18 cellular contexts compared by ENCODE assay signal in the genomic region with DNA sequence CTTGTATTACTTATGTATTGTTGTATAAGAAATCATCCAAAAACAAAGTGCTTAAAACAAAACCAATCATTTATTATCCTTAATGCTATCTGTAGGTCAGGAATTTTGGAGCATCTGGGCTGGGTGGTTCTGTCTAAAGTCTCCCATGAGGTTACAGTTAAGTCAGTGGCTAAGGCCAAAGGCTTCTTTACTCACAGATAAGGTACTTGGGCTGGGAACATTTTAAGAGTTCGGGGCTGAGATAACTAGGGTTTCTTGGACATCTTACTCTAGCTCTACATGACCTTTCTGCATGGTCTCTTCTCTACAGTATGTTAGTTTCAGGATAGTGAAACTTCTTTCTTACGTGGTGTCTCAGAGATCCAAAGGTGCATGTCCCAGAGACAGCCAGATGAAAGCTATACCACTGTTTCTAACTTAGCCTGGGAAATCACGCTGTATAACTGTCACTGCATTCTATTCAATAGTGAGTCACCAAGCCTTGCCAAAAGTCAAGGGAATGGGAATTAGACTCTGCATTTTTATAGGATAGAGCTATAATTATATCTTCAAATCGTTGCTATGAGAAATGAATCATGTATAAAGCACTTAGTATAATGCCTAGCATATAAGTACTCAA. TPM values are rescaled to one million over a fixed set of nuclear protein-coding genes. Genes with fewer than 3 reads are reported as not detected.
DNase-seq lines count a peak whose midpoint lies in the region; ATAC-seq and TF ChIP-seq lines count a peak whose summit lies in the region.
"Had no signal": no experiment of that assay in that cellular context is flagged by ENCODE, and none has a peak within 500 bp of the region (broad histone marks: within the 10 kb centered on the region; RNA-seq: fewer than 3 reads in every experiment).

No MANE protein-coding gene starts in this region.

- no peaks in the 10 kb centered on the region for H3K4me1 ChIP-seq in right atrium auricular region

- no peak overlapping the region for H3K27ac ChIP-seq in right atrium auricular region

- intact Hi-C loops in Right ventricle myocardium superior (cut with DNase I): no loop called here

- no peaks in the 10 kb centered on the region for H3K9me3 ChIP-seq in right atrium auricular region

- TF ChIP-seq CTCF in right atrium auricular region (IDR thresholded peaks at IDR 0.05): no peak

- ATAC-seq in Right ventricle myocardium superior (ENCODE audit: poor library complexity): peak; percentile 31
- ATAC-seq: HepG2 had no signal

- DNase-seq in Right ventricle myocardium superior (no peak), right atrium auricular region (ENCODE audit: low spot score) (no peak), RPMI7951 (ENCODE audit: low read depth) (peak; percentile 13), dedifferentiated amniotic fluid mesenchymal stem cell (ENCODE audit: extremely low spot score) (peak; percentile 55), putamen (ENCODE audit: low spot score) (peak; percentile 2), NCI-H446 treated with DMSO at 0.1 percent for 48 hours (lab: John Stamatoyannopoulos, UW) (no peak), HPDE6-E6E7 (ENCODE audit: extremely low spot score) (no peak)
- DNase-seq in activated CD8-positive, alpha-beta memory T cell treated with anti-CD3 and anti-CD28 coated beads, Interleukin-2, amount 50 U/mL, for 48 hours: no peak
- DNase-seq: 8988T, Calu3, DMS79 treated with DMSO at 0.1 percent for 48 hours, GOT3, Karpas-422, MM.1S, NCI-H1105, NCI-H187, NCI-H82 had no signal

- no peak overlapping the region for H3K4me3 ChIP-seq in right atrium auricular region

- no peaks in the 10 kb centered on the region for H3K27me3 ChIP-seq in right atrium auricular region

- no peaks in the 10 kb centered on the region for H3K36me3 ChIP-seq in right atrium auricular region

RNA-seq across cellular contexts. Expression of a gene that starts 29.6 kb away (rescaled TPM):
- total RNA-seq in Right ventricle myocardium superior (15.8 TPM), right atrium auricular region (10 to 100 TPM; 13.5 to 14.3 TPM)
- total RNA-seq in RPMI7951 (2014; rRNA removed; shearing (Covaris generic)): 0.48 and 0.49 TPM in 2 replicates

Comparison
In these comparisons a context has a peak if more than half of its experiments do, and no peak if none do; other contexts are left out.
1. DNase-seq: peak in RPMI7951 (single experiment), dedifferentiated amniotic fluid mesenchymal stem cell (single experiment) and putamen (single experiment); none in Right ventricle myocardium superior (single experiment), right atrium auricular region (single experiment), NCI-H446 treated with DMSO at 0.1 percent for 48 hours (single experiment), HPDE6-E6E7 (single experiment) and activated CD8-positive, alpha-beta memory T cell treated with anti-CD3 and anti-CD28 coated beads, Interleukin-2, amount 50 U/mL, for 48 hours (single experiment).